Comparison of ENCODE assay signal across 8 cellular contexts in genomic region chr6:118934461-118935330, GRCh38. TPM values are rescaled to one million over a fixed set of nuclear protein-coding genes. Genes with fewer than 3 reads are reported as not detected.
DNase-seq lines count a peak whose midpoint lies in the region; ATAC-seq and TF ChIP-seq lines count a peak whose summit lies in the region.

Gene MCM9 (minus strand): TSS chr6:118935159. CDS start chr6:118931723, 3,436 bp downstream.

- peaks cover 32% of the 10 kb centered on the region for H3K4me1 Mint-ChIP-seq in activated B cell treated with CpG ODN at 0.5 μM for 24 hours

- H3K9me3 Mint-ChIP-seq in activated B cell treated with CpG ODN at 0.5 μM for 24 hours = peaks cover 2% of the 10 kb centered on the region

- peaks cover 18% of the 10 kb centered on the region for H3K36me3 Mint-ChIP-seq in activated B cell treated with CpG ODN at 0.5 μM for 24 hours (ENCODE audit: low read depth)

- H3K27ac ChIP-seq in caudate nucleus (ENCODE audit: low read depth, low read length) = peak within 1 kb of the TSS; percentile 74

- peak within 1 kb of the TSS; percentile 91 for H3K27ac Mint-ChIP-seq in activated B cell treated with CpG ODN at 0.5 μM for 24 hours

- peak within 1 kb of the TSS; percentile 89 for H3K4me3 Mint-ChIP-seq in activated B cell treated with CpG ODN at 0.5 μM for 24 hours

- peak; percentile 96 for ATAC-seq in GM18907 (IDR thresholded peaks at IDR 0.05; ENCODE audit: unreplicated experiment)
- peak; percentile 96 for ATAC-seq in HG03139 (IDR thresholded peaks at IDR 0.05; ENCODE audit: unreplicated experiment)
- ATAC-seq in activated B cell treated with CpG ODN at 0.5 μM for 24 hours (ENCODE audit: low read depth) = peak; percentile 92

- intact Hi-C loops in activated B cell treated with CpG ODN at 0.5 μM for 24 hours (cut with micrococcal nuclease) = loop anchor here (1.0 to 10.0 kb wide), 7 partner anchors 40 to 1332 kb away; partner anchors contain the start of genes ASF1A, CEP85L, FAM184A and GOPC

- DNase-seq in AG08396 (ENCODE audit: low spot score) (peak; percentile 95), NCI-H345 (lab: John Stamatoyannopoulos, UW) (peak; percentile 96), activated B cell treated with CpG ODN at 0.5 μM for 24 hours (peak; percentile 90), caudate nucleus (lab: John Stamatoyannopoulos, UW) (peak; percentile 5 to 89 (median 74)), inferior parietal cortex (ENCODE audit: extremely low spot score) (peak; percentile 80)
- DNase-seq in stimulated activated CD4-positive, alpha-beta T cell treated with anti-CD3 and anti-CD28 coated beads, Interleukin-12 subunit alpha, Interleukin-12 subunit beta, amount 100 ng/mL, for 24 hours (ENCODE audit: low read depth in 2 of 2) = peak; percentile 70 to 86

- TF ChIP-seq CTCF in activated B cell treated with CpG ODN at 0.5 μM for 24 hours (IDR thresholded peaks at IDR 0.05) = no peak

- POLR2A ChIA-PET in activated B cell treated with CpG ODN at 0.5 μM for 24 hours (lab: Charles Lee) = interaction anchor here (1.0 to 2.0 kb wide), 7 partner anchors 38 to 416 kb away, joined by 3 to 24 read pairs (median 3); partner anchors contain the start of genes ASF1A and CEP85L

- no peaks in the 10 kb centered on the region for H3K27me3 Mint-ChIP-seq in activated B cell treated with CpG ODN at 0.5 μM for 24 hours

- CTCF ChIA-PET in activated B cell treated with CpG ODN at 0.5 μM for 24 hours (lab: Charles Lee) = interaction anchor here (1.2 kb wide), 1 partner anchor 143 kb away, joined by 3 read pairs; the partner anchor contains the start of gene FAM184A

RNA-seq across cellular contexts. Expression of gene MCM9, which starts in this region (rescaled TPM):
- 33.3 and 37.0 TPM in 2 replicates for total RNA-seq in activated B cell treated with CpG ODN at 0.5 μM for 24 hours

Comparison
In these comparisons a context has a peak if more than half of its experiments do, and no peak if none do; other contexts are left out.
1. Peak in every context shown above with its lines: DNase-seq, ATAC-seq and H3K27ac ChIP-seq.